Comparison of ENCODE assay signal across 8 cellular contexts in the genomic region with DNA sequence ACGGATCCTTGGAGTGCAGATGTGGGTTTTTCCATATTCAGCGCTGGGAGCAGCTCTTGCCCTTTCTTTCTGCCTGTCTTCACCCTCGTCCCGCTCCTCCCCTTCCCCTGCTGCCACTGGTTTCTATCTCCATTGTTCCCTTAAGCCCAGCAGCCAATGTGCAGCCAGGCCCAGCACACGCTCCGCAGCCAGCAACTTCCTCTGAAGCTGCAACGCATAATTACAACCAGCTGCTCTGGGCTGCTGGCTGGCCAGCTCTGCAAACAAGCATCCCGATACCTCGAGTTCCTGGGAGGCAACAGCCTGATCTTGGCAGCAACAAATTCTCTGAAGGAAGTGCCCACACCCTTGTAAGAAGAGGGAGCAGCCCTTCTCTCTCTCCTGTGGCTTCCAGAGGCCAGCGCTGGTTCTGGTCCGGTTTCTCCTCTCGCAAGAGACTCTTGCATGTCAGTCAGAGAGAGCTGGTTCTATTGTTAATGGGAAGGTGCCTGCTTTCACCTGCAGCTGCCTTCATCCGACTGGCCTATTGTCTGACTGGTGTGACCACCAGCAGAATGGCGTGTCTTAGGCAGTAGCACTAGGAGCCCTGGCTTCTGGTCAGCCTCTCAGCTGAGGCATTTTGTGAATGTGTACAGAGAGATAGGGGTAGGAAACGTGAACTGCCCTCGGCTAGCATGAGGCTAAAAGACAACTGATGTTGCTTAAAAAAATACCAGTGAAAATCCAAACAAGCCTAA.
DNase-seq lines count a peak whose midpoint lies in the region; ATAC-seq and TF ChIP-seq lines count a peak whose summit lies in the region.

No MANE protein-coding gene starts in this region.

- no peak for TF ChIP-seq EP300 in suprapubic skin (IDR thresholded peaks at IDR 0.05)

- peak; percentile 97 for DNase-seq in NCI-H748 (lab: John Stamatoyannopoulos, UW; ENCODE audit: unreplicated experiment)
- peak; percentile 62 for DNase-seq in left lobe of liver (ENCODE audit: low spot score)
- DNase-seq in suprapubic skin (ENCODE audit: low spot score in 2 of 2) = peak; percentile 85 to 88

- H3K36me3 ChIP-seq in HEK293 (ENCODE audit: control insufficient read depth in 2 of 2, insufficient read depth in 1 of 2, low read length in 2 of 2) (no peaks in the 10 kb centered on the region), suprapubic skin (no peaks in the 10 kb centered on the region)

- H3K27ac ChIP-seq in HEK293 (ENCODE audit: extremely low read depth, low read depth, low read length) (peak overlapping the region; percentile 48), cingulate gyrus (ENCODE audit: low read depth, low read length) (peak overlapping the region; percentile 60), suprapubic skin (peak overlapping the region; percentile 84)

- no peak overlapping the region for H3K4me3 ChIP-seq in HEK293 (ENCODE audit: low read depth, low read length)
- peak overlapping the region; percentile 19 for H3K4me3 ChIP-seq in suprapubic skin

- H3K4me1 ChIP-seq in HEK293 (ENCODE audit: control insufficient read depth, insufficient read depth, low read length) = peaks cover 13% of the 10 kb centered on the region
- H3K4me1 ChIP-seq in suprapubic skin = peaks cover 33% of the 10 kb centered on the region

- peak; percentile 59 for ATAC-seq in left lobe of liver
- no peak for ATAC-seq in GM21529 (IDR thresholded peaks at IDR 0.05; ENCODE audit: unreplicated experiment)
- ATAC-seq in GM21526 (IDR thresholded peaks at IDR 0.05; ENCODE audit: low FRiP score, unreplicated experiment) = no peak
- ATAC-seq in HG03565 (IDR thresholded peaks at IDR 0.05; ENCODE audit: unreplicated experiment) = no peak

- H3K27me3 ChIP-seq in suprapubic skin = no peaks in the 10 kb centered on the region

- WGBS in suprapubic skin = 12% methylated on average over 15 of the region's 16 CpGs

- TF ChIP-seq CTCF in HEK293 (tag by site-specific recombination; IDR thresholded peaks at IDR 0.05) (no peak), suprapubic skin (IDR thresholded peaks at IDR 0.05) (no peak)

- TF ChIP-seq POLR2A in suprapubic skin (IDR thresholded peaks at IDR 0.05) = no peak

- CTCF ChIA-PET in HEK293 (lab: Yijun Ruan, JAX) = interaction anchor here (0.8 to 1.0 kb wide), 3 partner anchors 10 to 190 kb away, joined by 4 to 5 read pairs (median 5); a partner anchor contains a TSS

- no peaks in the 10 kb centered on the region for H3K9me3 ChIP-seq in HEK293 (ENCODE audit: control insufficient read depth, insufficient read depth, low read depth, low read length)
- no peaks in the 10 kb centered on the region for H3K9me3 ChIP-seq in suprapubic skin

- POLR2A ChIA-PET in HEK293 (lab: Yijun Ruan, JAX) = interaction anchor here (1.0 kb wide), 1 partner anchor 87 kb away, joined by 4 read pairs; no protein-coding TSS in a partner anchor

TF ChIP-seq in HEK293, 187 proteins besides CTCF, POLR2A, EP300 and RAD21 (continues in another document):
- TF ChIP-seq ZNF549 (tag by site-specific recombination; IDR thresholded peaks at IDR 0.05) (no peak), ZBTB20 (tag by site-specific recombination; IDR thresholded peaks at IDR 0.05) (0 out of 2 replicates have a peak, but pooled peaks have one; percentile 7), ZNF114 (tag by site-specific recombination; IDR thresholded peaks at IDR 0.05) (no peak), ZNF175 (tag by site-specific recombination; IDR thresholded peaks at IDR 0.05) (no peak), ZNF777 (tag by site-specific recombination; IDR thresholded peaks at IDR 0.05; ENCODE audit: borderline replicate concordance) (no peak), ZNF157 (tag by site-specific recombination; IDR thresholded peaks at IDR 0.05) (no peak), ZNF248 (tag by site-specific recombination; IDR thresholded peaks at IDR 0.05) (no peak), ZNF366 (tag by site-specific recombination; conservative IDR thresholded peaks at IDR 0.05) (0 out of 2 replicates have a peak, but pooled peaks have one; percentile 20), ZNF341 (tag by site-specific recombination; IDR thresholded peaks at IDR 0.05; ENCODE audit: low read depth) (no peak; the same call in 1 of the 2 replicates), ZNF677 (tag by site-specific recombination; IDR thresholded peaks at IDR 0.05) (no peak), ZNF391 (tag by site-specific recombination; IDR thresholded peaks at IDR 0.05; ENCODE audit: borderline replicate concordance, low read depth) (no peak), ZBTB48 (tag by site-specific recombination; IDR thresholded peaks at IDR 0.05) (no peak; the same call in 1 of the 2 replicates), OSR2 (tag by site-specific recombination; IDR thresholded peaks at IDR 0.05) (peak; percentile 98), ZNF10 (tag by site-specific recombination; IDR thresholded peaks at IDR 0.05) (peak; percentile 79), YY1 (tag by site-specific recombination; IDR thresholded peaks at IDR 0.05) (no peak), YY2 (tag by site-specific recombination; IDR thresholded peaks at IDR 0.05) (no peak), ZBTB8A (tag by site-specific recombination; IDR thresholded peaks at IDR 0.05) (no peak), SCRT2 (tag by site-specific recombination; IDR thresholded peaks at IDR 0.05) (0 out of 2 replicates have a peak, but pooled peaks have one; percentile 26), ZEB2 (tag by site-specific recombination; IDR thresholded peaks at IDR 0.05) (no peak), SP2 (tag by site-specific recombination; IDR thresholded peaks at IDR 0.05) (peak; percentile 51), ZSCAN30 (tag by site-specific recombination; IDR thresholded peaks at IDR 0.05) (peak; percentile 100), ZNF335 (tag by site-specific recombination; conservative IDR thresholded peaks at IDR 0.05) (peak; percentile 53; the same call in 1 of the 2 replicates), GLIS1 (tag by site-specific recombination; IDR thresholded peaks at IDR 0.05) (0 out of 2 replicates have a peak, but pooled peaks have one; percentile 23), ZNF660 (tag by site-specific recombination; IDR thresholded peaks at IDR 0.05) (no peak), ZBTB17 (tag by site-specific recombination; IDR thresholded peaks at IDR 0.05) (peak; percentile 87), ZBTB7A (tag by site-specific recombination; IDR thresholded peaks at IDR 0.05; ENCODE audit: low read depth) (no peak)
- TF ChIP-seq, protein P1, sequence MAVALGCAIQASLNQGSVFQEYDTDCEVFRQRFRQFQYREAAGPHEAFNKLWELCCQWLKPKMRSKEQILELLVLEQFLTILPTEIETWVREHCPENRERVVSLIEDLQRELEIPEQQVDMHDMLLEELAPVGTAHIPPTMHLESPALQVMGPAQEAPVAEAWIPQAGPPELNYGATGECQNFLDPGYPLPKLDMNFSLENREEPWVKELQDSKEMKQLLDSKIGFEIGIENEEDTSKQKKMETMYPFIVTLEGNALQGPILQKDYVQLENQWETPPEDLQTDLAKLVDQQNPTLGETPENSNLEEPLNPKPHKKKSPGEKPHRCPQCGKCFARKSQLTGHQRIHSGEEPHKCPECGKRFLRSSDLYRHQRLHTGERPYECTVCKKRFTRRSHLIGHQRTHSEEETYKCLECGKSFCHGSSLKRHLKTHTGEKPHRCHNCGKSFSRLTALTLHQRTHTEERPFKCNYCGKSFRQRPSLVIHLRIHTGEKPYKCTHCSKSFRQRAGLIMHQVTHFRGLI (tag by site-specific recombination; IDR thresholded peaks at IDR 0.05) = peak; percentile 65; the same call in 1 of the 2 replicates
- TF ChIP-seq, protein P2, sequence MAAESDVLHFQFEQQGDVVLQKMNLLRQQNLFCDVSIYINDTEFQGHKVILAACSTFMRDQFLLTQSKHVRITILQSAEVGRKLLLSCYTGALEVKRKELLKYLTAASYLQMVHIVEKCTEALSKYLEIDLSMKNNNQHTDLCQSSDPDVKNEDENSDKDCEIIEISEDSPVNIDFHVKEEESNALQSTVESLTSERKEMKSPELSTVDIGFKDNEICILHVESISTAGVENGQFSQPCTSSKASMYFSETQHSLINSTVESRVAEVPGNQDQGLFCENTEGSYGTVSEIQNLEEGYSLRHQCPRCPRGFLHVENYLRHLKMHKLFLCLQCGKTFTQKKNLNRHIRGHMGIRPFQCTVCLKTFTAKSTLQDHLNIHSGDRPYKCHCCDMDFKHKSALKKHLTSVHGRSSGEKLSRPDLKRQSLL (tag by site-specific recombination; IDR thresholded peaks at IDR 0.05) = 0 out of 2 replicates have a peak, but pooled peaks have one; percentile 2
- TF ChIP-seq, protein P3, sequence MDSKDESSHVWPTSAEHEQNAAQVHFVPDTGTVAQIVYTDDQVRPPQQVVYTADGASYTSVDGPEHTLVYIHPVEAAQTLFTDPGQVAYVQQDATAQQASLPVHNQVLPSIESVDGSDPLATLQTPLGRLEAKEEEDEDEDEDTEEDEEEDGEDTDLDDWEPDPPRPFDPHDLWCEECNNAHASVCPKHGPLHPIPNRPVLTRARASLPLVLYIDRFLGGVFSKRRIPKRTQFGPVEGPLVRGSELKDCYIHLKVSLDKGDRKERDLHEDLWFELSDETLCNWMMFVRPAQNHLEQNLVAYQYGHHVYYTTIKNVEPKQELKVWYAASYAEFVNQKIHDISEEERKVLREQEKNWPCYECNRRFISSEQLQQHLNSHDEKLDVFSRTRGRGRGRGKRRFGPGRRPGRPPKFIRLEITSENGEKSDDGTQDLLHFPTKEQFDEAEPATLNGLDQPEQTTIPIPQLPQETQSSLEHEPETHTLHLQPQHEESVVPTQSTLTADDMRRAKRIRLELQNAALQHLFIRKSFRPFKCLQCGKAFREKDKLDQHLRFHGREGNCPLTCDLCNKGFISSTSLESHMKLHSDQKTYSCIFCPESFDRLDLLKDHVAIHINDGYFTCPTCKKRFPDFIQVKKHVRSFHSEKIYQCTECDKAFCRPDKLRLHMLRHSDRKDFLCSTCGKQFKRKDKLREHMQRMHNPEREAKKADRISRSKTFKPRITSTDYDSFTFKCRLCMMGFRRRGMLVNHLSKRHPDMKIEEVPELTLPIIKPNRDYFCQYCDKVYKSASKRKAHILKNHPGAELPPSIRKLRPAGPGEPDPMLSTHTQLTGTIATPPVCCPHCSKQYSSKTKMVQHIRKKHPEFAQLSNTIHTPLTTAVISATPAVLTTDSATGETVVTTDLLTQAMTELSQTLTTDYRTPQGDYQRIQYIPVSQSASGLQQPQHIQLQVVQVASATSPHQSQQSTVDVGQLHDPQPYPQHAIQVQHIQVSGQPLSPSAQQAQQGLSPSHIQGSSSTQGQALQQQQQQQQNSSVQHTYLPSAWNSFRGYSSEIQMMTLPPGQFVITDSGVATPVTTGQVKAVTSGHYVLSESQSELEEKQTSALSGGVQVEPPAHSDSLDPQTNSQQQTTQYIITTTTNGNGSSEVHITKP (tag by site-specific recombination; IDR thresholded peaks at IDR 0.05) = peak; percentile 60
